Comparison of ENCODE assay signal across 15 cellular contexts in the genomic region with DNA sequence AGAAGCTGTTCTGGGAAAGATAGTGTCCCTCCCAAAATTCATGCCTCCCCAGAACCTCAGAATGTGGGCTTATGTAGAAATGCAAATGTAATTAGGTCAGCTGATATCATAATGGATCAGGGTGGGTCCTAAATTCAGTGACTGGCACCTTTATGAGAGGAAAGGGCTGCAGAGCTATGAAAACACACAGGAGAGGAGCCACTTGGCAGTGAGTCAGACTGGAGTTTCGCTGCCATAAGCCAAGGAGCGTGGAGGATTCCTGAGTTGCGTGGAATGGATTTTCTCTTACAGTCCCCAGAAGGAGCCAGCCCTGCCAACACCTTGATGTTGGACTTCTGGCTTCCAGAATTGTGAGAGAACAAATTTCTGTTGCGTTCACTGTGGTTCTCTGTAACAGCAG.
"Had no signal": no experiment of that assay in that cellular context is flagged by ENCODE, and none has a peak within 500 bp of the region (broad histone marks: within the 10 kb centered on the region; RNA-seq: fewer than 3 reads in every experiment).

No MANE protein-coding gene starts in this region.

- ATAC-seq: activated CD8-positive, alpha-beta memory T cell treated with anti-CD3 and anti-CD28 coated beads, Interleukin-2, amount 10 ng/mL, durations not matched to agents 7 days and 5 days; left ventricle myocardium superior; naive thymus-derived CD8-positive, alpha-beta T cell; stimulated activated naive CD8-positive, alpha-beta T cell treated with anti-CD3 and anti-CD28 coated beads, Interleukin-15, Interleukin-2, amounts not matched to agents 100 U/mL and 50 U/mL, for 24 hours had no signal

- DNase-seq: activated CD4-positive, alpha-beta memory T cell treated with anti-CD3 and anti-CD28 coated beads, Interleukin-2, amount 10 ng/mL, durations not matched to agents 7 days and 5 days; activated CD4-positive, alpha-beta T cell treated with anti-CD3 and anti-CD28 coated beads for 48 hours; activated CD4-positive, CD25-positive, alpha-beta regulatory T cell; activated CD8-positive, alpha-beta memory T cell treated with anti-CD3 and anti-CD28 coated beads, Interleukin-2, amount 10 ng/mL, durations not matched to agents 7 days and 5 days; central memory CD4-positive, alpha-beta T cell; glutamatergic neuron; left ventricle myocardium superior; mesendoderm; stimulated activated naive CD8-positive, alpha-beta T cell treated with anti-CD3 and anti-CD28 coated beads, Interleukin-15, Interleukin-2, amounts not matched to agents 100 U/mL and 50 U/mL, for 24 hours; T-helper 1 cell; T-helper 9 cell had no signal

- FAIRE-seq: colon had no signal

- H3K4me3 ChIP-seq: dorsolateral prefrontal cortex, skin epidermis had no signal
